3 cellular contexts compared by ENCODE assay signal in genomic region chrX:134948333-134949241, GRCh38.
TF ChIP-seq lines count a peak whose summit lies in the region.

No MANE protein-coding gene starts in this region.

TF ChIP-seq in IMR-90, 13 proteins besides CTCF, POLR2A, EP300 and RAD21:
- TF ChIP-seq NFE2L2 (IDR thresholded peaks at IDR 0.05; ENCODE audit: low read depth, low read length) (no peak; the same call in 1 of the 2 replicates), BHLHE40 (IDR thresholded peaks at IDR 0.05; ENCODE audit: low read depth, low read length) (peak; percentile 19; the same call in 1 of the 2 replicates), CEBPB (IDR thresholded peaks at IDR 0.05; ENCODE audit: low read depth, low read length) (peak; percentile 54; the same call in 1 of the 2 replicates), FOS (IDR thresholded peaks at IDR 0.05; ENCODE audit: low read depth, low read length) (peak; percentile 54)

TF ChIP-seq in K562, 482 proteins besides CTCF, POLR2A, EP300 and RAD21 (continues in another document):
- TF ChIP-seq BDP1 (IDR thresholded peaks at IDR 0.05; ENCODE audit: insufficient read depth, insufficient read length) (no peak), KDM1A (IDR thresholded peaks at IDR 0.05) (peak; percentile 89 to 90), ARID1B (IDR thresholded peaks at IDR 0.05) (peak; percentile 59), JUND (IDR thresholded peaks at IDR 0.05; ENCODE audit: borderline replicate concordance, low read depth, low read length) (peak; percentile 79), JUND (tag; IDR thresholded peaks at IDR 0.05; ENCODE audit: borderline replicate concordance, low read depth, low read length) (peak; percentile 77), FOSL1 (tag; conservative IDR thresholded peaks at IDR 0.05) (peak; percentile 96), TAF1 (IDR thresholded peaks at IDR 0.05; ENCODE audit: control insufficient read depth, extremely low read depth, insufficient read depth, low read length, severe bottlenecking) (no peak), TCF7L2 (IDR thresholded peaks at IDR 0.05; ENCODE audit: low read depth, low read length) (no peak), HDAC1 (IDR thresholded peaks at IDR 0.05) (0 out of 4 replicates have a peak, but pooled peaks of 1 of the 2 experiments have one; percentile 28), ATF1 (CRISPR knock-in tag; IDR thresholded peaks at IDR 0.05) (no peak), ATF1 (tag; IDR thresholded peaks at IDR 0.05) (0 out of 2 replicates have a peak, but pooled peaks have one; percentile 16), ZC3H8 (IDR thresholded peaks at IDR 0.05) (no peak), TEAD4 (IDR thresholded peaks at IDR 0.05; ENCODE audit: low read length) (peak; percentile 49; the same call in 1 of the 2 replicates), TEAD4 (CRISPR knock-in tag; IDR thresholded peaks at IDR 0.05; ENCODE audit: borderline replicate concordance) (no peak), CEBPG (CRISPR knock-in tag; IDR thresholded peaks at IDR 0.05) (no peak), CEBPG (tag; conservative IDR thresholded peaks at IDR 0.05 in 1 of 2, IDR thresholded peaks at IDR 0.05 in 1 of 2) (peak; percentile 51 to 71; a peak in 2 of 4 replicates), ELK1 (CRISPR knock-in tag; IDR thresholded peaks at IDR 0.05) (no peak), CBFA2T3 (IDR thresholded peaks at IDR 0.05) (peak; percentile 44; the same call in 1 of the 2 replicates), ZNF740 (CRISPR knock-in tag; IDR thresholded peaks at IDR 0.05) (no peak), ZNF740 (tag; IDR thresholded peaks at IDR 0.05) (no peak), IFI16 (CRISPR knock-in tag; IDR thresholded peaks at IDR 0.05) (no peak), ZFP30 (CRISPR knock-in tag; IDR thresholded peaks at IDR 0.05; ENCODE audit: borderline replicate concordance) (no peak), RCOR1 (IDR thresholded peaks at IDR 0.05; ENCODE audit: borderline replicate concordance in 1 of 2, low read depth in 2 of 2, low read length in 2 of 2) (peak in 1 of 2 experiments; percentile 67; a peak in 2 of 4 replicates), TRIM24 (IDR thresholded peaks at IDR 0.05) (0 out of 4 replicates have a peak, but pooled peaks of 1 of the 2 experiments have one; percentile 21), SMARCA4 (IDR thresholded peaks at IDR 0.05) (peak; percentile 29; the same call in 1 of the 2 replicates), MEF2A (IDR thresholded peaks at IDR 0.05; ENCODE audit: control insufficient read depth, low read depth, low read length) (no peak), ZNF354B (CRISPR knock-in tag; IDR thresholded peaks at IDR 0.05) (no peak), DPF2 (IDR thresholded peaks at IDR 0.05) (peak; percentile 58)
- TF ChIP-seq, protein P1, sequence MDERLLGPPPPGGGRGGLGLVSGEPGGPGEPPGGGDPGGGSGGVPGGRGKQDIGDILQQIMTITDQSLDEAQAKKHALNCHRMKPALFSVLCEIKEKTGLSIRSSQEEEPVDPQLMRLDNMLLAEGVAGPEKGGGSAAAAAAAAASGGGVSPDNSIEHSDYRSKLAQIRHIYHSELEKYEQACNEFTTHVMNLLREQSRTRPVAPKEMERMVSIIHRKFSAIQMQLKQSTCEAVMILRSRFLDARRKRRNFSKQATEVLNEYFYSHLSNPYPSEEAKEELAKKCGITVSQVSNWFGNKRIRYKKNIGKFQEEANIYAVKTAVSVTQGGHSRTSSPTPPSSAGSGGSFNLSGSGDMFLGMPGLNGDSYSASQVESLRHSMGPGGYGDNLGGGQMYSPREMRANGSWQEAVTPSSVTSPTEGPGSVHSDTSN (CRISPR knock-in tag; IDR thresholded peaks at IDR 0.05; ENCODE audit: low read depth): no peak
- TF ChIP-seq, protein P1 (tag; conservative IDR thresholded peaks at IDR 0.05; ENCODE audit: low read depth): peak; percentile 64
- TF ChIP-seq, protein P2, sequence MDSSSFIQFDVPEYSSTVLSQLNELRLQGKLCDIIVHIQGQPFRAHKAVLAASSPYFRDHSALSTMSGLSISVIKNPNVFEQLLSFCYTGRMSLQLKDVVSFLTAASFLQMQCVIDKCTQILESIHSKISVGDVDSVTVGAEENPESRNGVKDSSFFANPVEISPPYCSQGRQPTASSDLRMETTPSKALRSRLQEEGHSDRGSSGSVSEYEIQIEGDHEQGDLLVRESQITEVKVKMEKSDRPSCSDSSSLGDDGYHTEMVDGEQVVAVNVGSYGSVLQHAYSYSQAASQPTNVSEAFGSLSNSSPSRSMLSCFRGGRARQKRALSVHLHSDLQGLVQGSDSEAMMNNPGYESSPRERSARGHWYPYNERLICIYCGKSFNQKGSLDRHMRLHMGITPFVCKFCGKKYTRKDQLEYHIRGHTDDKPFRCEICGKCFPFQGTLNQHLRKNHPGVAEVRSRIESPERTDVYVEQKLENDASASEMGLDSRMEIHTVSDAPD (CRISPR knock-in tag; IDR thresholded peaks at IDR 0.05): no peak

TF ChIP-seq in liver, 16 proteins besides CTCF, POLR2A, EP300 and RAD21:
- TF ChIP-seq HNF4A (conservative IDR thresholded peaks at IDR 0.05): peak in 1 of 2 donors; percentile 6
- TF ChIP-seq NR2F2 (IDR thresholded peaks at IDR 0.05): peak; percentile 56
- peak in 1 of 2 donors; percentile 16 for TF ChIP-seq RXRA (IDR thresholded peaks at IDR 0.05)
- TF ChIP-seq EGR1 (IDR thresholded peaks at IDR 0.05; ENCODE audit: low read depth in 2 of 2): no peak
- no peak for TF ChIP-seq MAX (IDR thresholded peaks at IDR 0.05)
